23 cellular contexts compared by ENCODE assay signal in the genomic region with DNA sequence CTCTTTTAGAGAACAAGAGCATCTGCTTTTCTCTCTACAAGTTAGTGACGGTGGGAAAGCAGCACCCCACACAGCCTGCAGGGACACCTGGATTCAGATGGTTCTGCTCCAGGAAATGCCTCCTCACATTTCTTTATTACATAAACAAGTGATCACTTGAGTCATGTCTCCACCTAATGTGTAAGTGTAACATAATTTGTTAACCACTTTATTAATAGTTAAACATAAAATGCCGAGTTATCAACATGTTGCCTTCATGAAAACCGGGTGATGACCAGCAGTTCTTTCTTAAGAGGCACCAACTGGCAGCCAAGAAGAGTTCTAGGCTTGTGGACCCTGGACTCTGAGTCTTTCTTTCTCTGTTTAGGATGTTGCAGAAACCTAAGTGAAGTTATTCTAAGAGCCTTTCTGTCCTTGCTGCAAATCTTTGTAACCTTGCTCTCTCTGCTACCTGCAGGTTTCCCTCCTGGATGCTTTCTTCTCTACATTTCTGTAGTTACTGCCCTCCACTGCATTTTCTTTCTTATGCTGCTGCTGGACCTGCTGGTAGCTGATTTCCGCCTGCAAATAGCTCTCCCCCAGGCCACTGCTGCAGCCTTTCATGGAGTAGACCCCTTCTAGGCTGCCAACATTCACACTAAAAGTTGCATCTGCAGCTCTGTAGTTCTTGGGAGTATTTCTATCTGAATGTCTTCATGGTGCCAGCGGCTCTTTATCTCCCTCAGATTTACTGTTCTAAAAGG. TPM values are rescaled to one million over a fixed set of nuclear protein-coding genes. Genes with fewer than 3 reads are reported as not detected.
"Had no signal": no experiment of that assay in that cellular context is flagged by ENCODE, and none has a peak within 500 bp of the region (broad histone marks: within the 10 kb centered on the region; RNA-seq: fewer than 3 reads in every experiment).

No MANE protein-coding gene starts in this region.

- DNase-seq: activated CD4-positive, alpha-beta T cell treated with anti-CD3 and anti-CD28 coated beads, Interleukin-2, amount 10 ng/mL, durations not matched to agents 7 days and 5 days; activated CD4-positive, CD25-positive, alpha-beta regulatory T cell; activated CD8-positive, alpha-beta memory T cell treated with anti-CD3 and anti-CD28 coated beads, Interleukin-2, amount 50 U/mL, for 48 hours; activated gamma-delta T cell treated with Interleukin-2 at 50 U/mL for 16 hours; activated T-cell treated with anti-CD3 and anti-CD28 coated beads, Interleukin-2, amount 50 U/mL, for 72 hours; anterior cingulate cortex; brain microvascular endothelial cell; cortex of kidney; effector CD8-positive, alpha-beta T cell; foreskin keratinocyte; mammary epithelial cell; mucosa of descending colon; naive thymus-derived CD8-positive, alpha-beta T cell; retina; stimulated activated CD4-positive, alpha-beta T cell treated with anti-CD3 and anti-CD28 coated beads, Interleukin-2, amount 100 ng/mL, for 48 hours; thyroid gland had no signal

- H3K9me3 ChIP-seq: mucosa of descending colon, neutrophil, thyroid gland had no signal

- H3K27ac ChIP-seq: brain microvascular endothelial cell, foreskin keratinocyte, neutrophil, parathyroid adenoma, thyroid gland had no signal

- H3K36me3 ChIP-seq: brain microvascular endothelial cell, neutrophil, thyroid gland had no signal

- H3K27me3 ChIP-seq: brain microvascular endothelial cell, neutrophil, thyroid gland had no signal

- H3K4me3 Mint-ChIP-seq: activated CD4-positive, alpha-beta T cell treated with anti-CD3 and anti-CD28 coated beads, Interleukin-2, amount 10 ng/mL, durations not matched to agents 7 days and 5 days; activated naive CD8-positive, alpha-beta T cell; activated T-cell treated with anti-CD3 and anti-CD28 coated beads, Interleukin-2, amount 50 U/mL, for 72 hours; naive thymus-derived CD8-positive, alpha-beta T cell; stimulated activated memory B cell treated with anti-CD40 and anti-IgM and Interleukin-4, amounts not matched to agents 10 μg/mL and 1 μg/mL and 100 μg/mL, for 72 hours had no signal

- H3K27ac Mint-ChIP-seq: activated CD4-positive, alpha-beta T cell treated with anti-CD3 and anti-CD28 coated beads, Interleukin-2, amount 10 ng/mL, durations not matched to agents 7 days and 5 days; activated naive CD8-positive, alpha-beta T cell; activated T-cell treated with anti-CD3 and anti-CD28 coated beads, Interleukin-2, amount 50 U/mL, for 72 hours; naive thymus-derived CD8-positive, alpha-beta T cell; stimulated activated memory B cell treated with anti-CD40 and anti-IgM and Interleukin-4, amounts not matched to agents 10 μg/mL and 1 μg/mL and 100 μg/mL, for 72 hours had no signal

- H3K4me1 ChIP-seq: foreskin keratinocyte, parathyroid adenoma had no signal

- ATAC-seq: activated T-cell treated with anti-CD3 and anti-CD28 coated beads, Interleukin-2, amount 50 U/mL, for 72 hours; foreskin keratinocyte; left lobe of liver; naive thymus-derived CD8-positive, alpha-beta T cell; stimulated activated memory B cell treated with anti-CD40 and anti-IgM and Interleukin-4, amounts not matched to agents 10 μg/mL and 1 μg/mL and 100 μg/mL, for 72 hours had no signal

- H3K4me3 ChIP-seq: mucosa of descending colon, thyroid gland had no signal

- H3K9me3 Mint-ChIP-seq: activated CD4-positive, alpha-beta T cell treated with anti-CD3 and anti-CD28 coated beads, Interleukin-2, amount 10 ng/mL, durations not matched to agents 7 days and 5 days; activated T-cell treated with anti-CD3 and anti-CD28 coated beads, Interleukin-2, amount 50 U/mL, for 72 hours; naive thymus-derived CD8-positive, alpha-beta T cell; stimulated activated memory B cell treated with anti-CD40 and anti-IgM and Interleukin-4, amounts not matched to agents 10 μg/mL and 1 μg/mL and 100 μg/mL, for 72 hours had no signal

- H3K36me3 Mint-ChIP-seq: activated naive CD8-positive, alpha-beta T cell; naive thymus-derived CD8-positive, alpha-beta T cell; stimulated activated memory B cell treated with anti-CD40 and anti-IgM and Interleukin-4, amounts not matched to agents 10 μg/mL and 1 μg/mL and 100 μg/mL, for 72 hours had no signal

- H3K4me1 Mint-ChIP-seq: activated CD4-positive, alpha-beta T cell treated with anti-CD3 and anti-CD28 coated beads, Interleukin-2, amount 10 ng/mL, durations not matched to agents 7 days and 5 days; stimulated activated memory B cell treated with anti-CD40 and anti-IgM and Interleukin-4, amounts not matched to agents 10 μg/mL and 1 μg/mL and 100 μg/mL, for 72 hours had no signal

- H3K27me3 Mint-ChIP-seq: stimulated activated memory B cell treated with anti-CD40 and anti-IgM and Interleukin-4, amounts not matched to agents 10 μg/mL and 1 μg/mL and 100 μg/mL, for 72 hours had no signal

RNA-seq across cellular contexts. Expression of gene UPP2, which starts 24.3 kb away (rescaled TPM):
- total RNA-seq: activated CD4-positive, alpha-beta T cell treated with anti-CD3 and anti-CD28 coated beads, Interleukin-2, amount 10 ng/mL, durations not matched to agents 7 days and 5 days; activated T-cell treated with anti-CD3 and anti-CD28 coated beads, Interleukin-2, amount 50 U/mL, for 72 hours; endothelial cell of umbilical vein; foreskin keratinocyte; mammary epithelial cell; mucosa of descending colon; naive thymus-derived CD8-positive, alpha-beta T cell; T-helper 2 cell treated with Interferon-gamma antibody and Interleukin-4, amounts not matched to agents 100 ng/mL and 5 ng/mL, for 36 hours had no signal
